ENCODE assay signal across 9 cellular contexts in genomic region chr13:28355822-28356371, GRCh38.
DNase-seq lines count a peak whose midpoint lies in the region; ATAC-seq, FAIRE-seq and TF ChIP-seq lines count a peak whose summit lies in the region.
"Had no signal": no experiment of that assay in that cellular context is flagged by ENCODE, and none has a peak within 500 bp of the region (broad histone marks: within the 10 kb centered on the region; RNA-seq: fewer than 3 reads in every experiment).

No MANE protein-coding gene starts in this region.

- H3K27me3 ChIP-seq in Loucy (ENCODE audit: insufficient read depth, low read length, poor library complexity, severe bottlenecking) (peaks cover 8% of the 10 kb centered on the region), GM12878 (replicated peaks in 1 of 2; ENCODE audit: control insufficient read depth in 2 of 2, insufficient read depth in 2 of 2, low read length in 1 of 2) (no peaks in the 10 kb centered on the region), prostate gland (replicated peaks; ENCODE audit: insufficient read depth) (no peaks in the 10 kb centered on the region)

- ATAC-seq in GM12878 (peak; percentile 57), HG02798 (IDR thresholded peaks at IDR 0.05; ENCODE audit: poor library complexity, unreplicated experiment) (no peak)

- H3K4me1 ChIP-seq in Loucy (ENCODE audit: insufficient read depth, low read length, poor library complexity, severe bottlenecking): peaks cover 32% of the 10 kb centered on the region
- peaks cover 14% of the 10 kb centered on the region for H3K4me1 ChIP-seq in GM12878 (ENCODE audit: control insufficient read depth, insufficient read depth, low read length)
- H3K4me1 ChIP-seq in prostate gland (replicated peaks): no peaks in the 10 kb centered on the region

- H3K9me3 ChIP-seq in Loucy (ENCODE audit: insufficient read depth, low read depth, low read length) (no peaks in the 10 kb centered on the region), GM12878 (replicated peaks; ENCODE audit: control insufficient read depth, insufficient read depth, low read length) (no peaks in the 10 kb centered on the region; the same call in 2 of the 3 replicates), prostate gland (no peaks in the 10 kb centered on the region)
- H3K9me3 ChIP-seq: neutrophil had no signal

- SMC1A ChIA-PET in GM12878 (lab: Charles Lee; ENCODE audit: uncharacterized antibody, unreplicated experiment): no interaction called here

- H3K36me3 Mint-ChIP-seq in nephron progenitor cell (ENCODE audit: low read depth): peaks cover 5% of the 10 kb centered on the region

- peak overlapping the region; percentile 22 for H3K4me3 Mint-ChIP-seq in nephron progenitor cell
- H3K4me3 Mint-ChIP-seq: IgD-negative memory B cell had no signal

- no peaks in the 10 kb centered on the region for H3K9me2 ChIP-seq in Loucy (replicated peaks; ENCODE audit: low read depth, low read length)

- H3K27ac ChIP-seq in GM12878 (ENCODE audit: control insufficient read depth, insufficient read depth): no peak overlapping the region
- no peak overlapping the region for H3K27ac ChIP-seq in prostate gland
- H3K27ac ChIP-seq: neutrophil had no signal

- DNase-seq in GDM1 (lab: John Stamatoyannopoulos, UW) (peak; percentile 20), GM12878 (ENCODE audit: low read depth, low spot score) (no peak), nephron progenitor cell (no peak), HTR-8/SVneo (ENCODE audit: insufficient read length, low spot score) (no peak), prostate gland (ENCODE audit: low spot score) (no peak)

- H3K4me3 ChIP-seq in Loucy (ENCODE audit: low read length, poor library complexity, severe bottlenecking): peak overlapping the region; percentile 18
- no peak overlapping the region for H3K4me3 ChIP-seq in GM12878
- H3K4me3 ChIP-seq in prostate gland: no peak overlapping the region

- CTCF ChIA-PET in GM12878 (lab: Yijun Ruan, JAX): no interaction called here

- intact Hi-C loops in GM12878 (cut with micrococcal nuclease; ENCODE audit: unreplicated experiment): no loop called here
- intact Hi-C loops in prostate gland (cut with DNase I): no loop called here

- 34% methylated on average over 8 of the region's 8 CpGs for WGBS in GM12878 (ENCODE audit: insufficient coverage, insufficient replicate concordance, low lambda C conversion rate, missing lambda C conversion rate)
- 76% methylated on average over 8 of the region's 8 CpGs for WGBS in prostate gland

- TF ChIP-seq CTCF in Loucy (conservative IDR thresholded peaks at IDR 0.05; ENCODE audit: low read length) (no peak), GM12878 (IDR thresholded peaks at IDR 0.05 in 2 of 3, conservative IDR thresholded peaks at IDR 0.05 in 1 of 3; ENCODE audit: control insufficient read depth in 2 of 3, extremely low read depth in 1 of 3, insufficient read depth in 1 of 3, low read depth in 3 of 3, low read length in 3 of 3) (no peak), nephron progenitor cell (IDR thresholded peaks at IDR 0.05) (no peak), prostate gland (IDR thresholded peaks at IDR 0.05) (no peak)

- H3K4me2 ChIP-seq in Loucy (ENCODE audit: low read depth, low read length, poor library complexity, severe bottlenecking): peak overlapping the region; percentile 41
- H3K4me2 ChIP-seq in GM12878 (ENCODE audit: control insufficient read depth, insufficient read depth): no peak overlapping the region

- H3F3A ChIP-seq in Loucy (ENCODE audit: low read depth): no peaks in the 10 kb centered on the region

- H2AFZ ChIP-seq in Loucy (ENCODE audit: low read length) (peak overlapping the region; percentile 28; the same call in 1 of the 2 replicates), GM12878 (ENCODE audit: control insufficient read depth, low read depth, low read length) (peak overlapping the region; percentile 43)

- H3K4me1 Mint-ChIP-seq in nephron progenitor cell: peaks cover 49% of the 10 kb centered on the region

- POLR2A ChIA-PET in GM12878 (lab: Charles Lee): no interaction called here

- H3K27me3 Mint-ChIP-seq in nephron progenitor cell (ENCODE audit: low read depth, poor library complexity): peaks cover 4% of the 10 kb centered on the region
- H3K27me3 Mint-ChIP-seq: IgD-negative memory B cell had no signal

- H3K36me3 ChIP-seq in Loucy (ENCODE audit: insufficient read depth, low read length): no peaks in the 10 kb centered on the region
- H3K36me3 ChIP-seq in GM12878 (ENCODE audit: control insufficient read depth in 2 of 2, insufficient read depth in 2 of 2, low read length in 1 of 2): no peaks in the 10 kb centered on the region
- H3K36me3 ChIP-seq in prostate gland: no peaks in the 10 kb centered on the region
- H3K36me3 ChIP-seq: neutrophil had no signal

- RAD21 ChIA-PET in GM12878 (lab: Charles Lee; ENCODE audit: unreplicated experiment): no interaction called here

- BruUV-seq in GM12878 (replicated peaks; lab: Mats Ljungman, UMichigan): no TSS peak

- no peaks in the 10 kb centered on the region for H3K79me2 ChIP-seq in Loucy (ENCODE audit: insufficient read depth, low read length)
- H3K79me2 ChIP-seq in GM12878 (ENCODE audit: control insufficient read depth, insufficient read depth, low read length): no peaks in the 10 kb centered on the region

- no peak for TF ChIP-seq RAD21 in GM12878 (IDR thresholded peaks at IDR 0.05; ENCODE audit: insufficient read depth, low read depth, low read length)

- peak overlapping the region; percentile 92 for H3K27ac Mint-ChIP-seq in nephron progenitor cell
- H3K27ac Mint-ChIP-seq: IgD-negative memory B cell had no signal

- no peak for TF ChIP-seq POLR2A in GM12878 (IDR thresholded peaks at IDR 0.05; ENCODE audit: low read depth, low read length)
- TF ChIP-seq POLR2A in prostate gland (IDR thresholded peaks at IDR 0.05): no peak

- H3K9ac ChIP-seq in Loucy (ENCODE audit: low read depth, low read length, poor library complexity, severe bottlenecking) (peak overlapping the region; percentile 19), GM12878 (ENCODE audit: control insufficient read depth, insufficient read depth, low read length) (no peak overlapping the region)

- peaks cover 9% of the 10 kb centered on the region for H3K9me3 Mint-ChIP-seq in nephron progenitor cell

- H4K20me1 ChIP-seq in Loucy (ENCODE audit: insufficient read depth, low read length, poor library complexity, severe bottlenecking) (no peaks in the 10 kb centered on the region), GM12878 (ENCODE audit: control insufficient read depth, insufficient read depth) (no peaks in the 10 kb centered on the region)

- in situ Hi-C loops in GM12878 (cut with MboI): no loop called here

- peak; percentile 44 for FAIRE-seq in GM12878 (lab: Jason Lieb, UNC)
- FAIRE-seq in HTR-8/SVneo (lab: Jason Lieb, UNC): no peak

- TF ChIP-seq EP300 in GM12878 (IDR thresholded peaks at IDR 0.05; ENCODE audit: borderline replicate concordance in 1 of 2, control insufficient read depth in 1 of 2, low read depth in 2 of 2, low read length in 2 of 2): no peak

TF ChIP-seq in GM12878, 131 proteins besides CTCF, POLR2A, EP300 and RAD21:
- TF ChIP-seq E2F8 (IDR thresholded peaks at IDR 0.05; ENCODE audit: low read depth, partially characterized antibody) (no peak), GATAD2B (conservative IDR thresholded peaks at IDR 0.05; ENCODE audit: low read depth) (no peak), SUZ12 (IDR thresholded peaks at IDR 0.05; ENCODE audit: unreplicated experiment) (no peak)
TF ChIP-seq in GM12878: peak in this region for 0.
